Comparison of ENCODE assay signal across 9 cellular contexts in the genomic region with DNA sequence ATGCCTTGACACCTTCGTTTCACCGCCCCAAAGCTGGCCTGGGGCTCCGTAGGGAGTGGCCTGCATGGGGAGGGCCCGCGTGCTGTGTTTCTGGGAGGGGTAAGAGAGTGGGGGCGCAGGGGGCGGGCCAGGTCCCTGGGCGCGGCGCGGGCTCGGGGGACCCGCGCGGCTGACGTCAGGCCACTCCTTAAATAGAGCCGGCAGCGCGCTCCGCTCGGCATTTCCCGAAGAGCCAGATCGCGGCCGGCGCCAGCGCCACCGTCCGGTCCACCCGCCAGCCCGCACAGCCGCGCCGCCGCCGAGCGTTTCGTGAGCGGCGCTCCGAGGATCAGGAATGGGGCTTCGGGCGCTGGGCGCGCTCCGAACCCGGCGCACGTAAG. TPM values are rescaled to one million over a fixed set of nuclear protein-coding genes. Genes with fewer than 3 reads are reported as not detected.
DNase-seq lines count a peak whose midpoint lies in the region; ATAC-seq and TF ChIP-seq lines count a peak whose summit lies in the region.
"Had no signal": no experiment of that assay in that cellular context is flagged by ENCODE, and none has a peak within 500 bp of the region (broad histone marks: within the 10 kb centered on the region; RNA-seq: fewer than 3 reads in every experiment).

Gene HS3ST2 (plus strand): TSS at position 217 of the 380 bp plus-strand sequence. CDS start 449 bp downstream, outside the sequence.

- DNase-seq in AG04449 (ENCODE audit: low read depth, low spot score), result no peak
- peak; percentile 80 for DNase-seq in mesendoderm
- DNase-seq in amniotic stem cell (lab: John Stamatoyannopoulos, UW), result no peak
- DNase-seq in NOMO-1 treated with dmso at 0.1 percent for 144 hours (lab: John Stamatoyannopoulos, UW; ENCODE audit: unreplicated experiment), result no peak
- DNase-seq in activated CD4-positive, alpha-beta T cell treated with anti-CD3 and anti-CD28 coated beads, Interleukin-2, amount 50 U/mL, for 1 hour, result no peak
- DNase-seq: SHP77 had no signal

- H3K9ac ChIP-seq in mesendoderm (ENCODE audit: low read length), result peak within 1 kb of the TSS; percentile 53

- H3K4me3 ChIP-seq in AG04449 (ENCODE audit: low read depth, low read length), result peak within 1 kb of the TSS; percentile 12; the same call in 1 of the 2 replicates
- H3K4me3 ChIP-seq in ectodermal cell (ENCODE audit: insufficient read depth, low read depth, low read length), result peak within 1 kb of the TSS; percentile 29
- H3K4me3 ChIP-seq in mesendoderm (ENCODE audit: low read length), result no peak within 1 kb of the TSS

- no peaks in the 10 kb centered on the region for H3K36me3 ChIP-seq in ectodermal cell (ENCODE audit: control insufficient read depth, insufficient read depth, low read length)
- H3K36me3 ChIP-seq in mesendoderm (ENCODE audit: control insufficient read depth, insufficient read depth, low read length), result no peaks in the 10 kb centered on the region

- peak within 1 kb of the TSS; percentile 91 for H3K4me2 ChIP-seq in mesendoderm (ENCODE audit: low read length)

- no peak within 1 kb of the TSS for H2AK5ac ChIP-seq in mesendoderm (ENCODE audit: low read length)

- H4K5ac ChIP-seq in mesendoderm (ENCODE audit: low read length), result no peak within 1 kb of the TSS

- ATAC-seq in HG03342 (IDR thresholded peaks at IDR 0.05; ENCODE audit: unreplicated experiment), result no peak

- no peak within 1 kb of the TSS for H3K4ac ChIP-seq in mesendoderm (ENCODE audit: low read depth, low read length)

- H3K56ac ChIP-seq in mesendoderm (ENCODE audit: low read length), result peak within 1 kb of the TSS; percentile 75

- no peak within 1 kb of the TSS for H3K23ac ChIP-seq in mesendoderm (ENCODE audit: low read length)

- H3K27me3 ChIP-seq in ectodermal cell (ENCODE audit: control insufficient read depth, insufficient read depth, low read length, poor library complexity, severe bottlenecking) (peaks cover 63% of the 10 kb centered on the region), mesendoderm (ENCODE audit: insufficient read depth, low read length, poor library complexity) (no peaks in the 10 kb centered on the region)

- WGBS in ectodermal cell, 2 experiments, result 0 to 1% methylated on average over 49 of the region's 49 CpGs
- WGBS in mesendoderm (ENCODE audit: extremely low coverage, insufficient coverage, low lambda C conversion rate), result no CpG with 5 or more reads among the region's 49 CpGs

- H3K79me2 ChIP-seq in mesendoderm (ENCODE audit: control insufficient read depth, insufficient read depth, low read length), result no peaks in the 10 kb centered on the region

- no peak within 1 kb of the TSS for H3K18ac ChIP-seq in mesendoderm (ENCODE audit: low read length)

- POLR2A ChIA-PET in AG04449 (lab: Yijun Ruan, JAX), result no interaction called here

- H2BK15ac ChIP-seq in mesendoderm (replicated peaks; ENCODE audit: low read depth), result no peak within 1 kb of the TSS

- no peaks in the 10 kb centered on the region for H3K4me1 ChIP-seq in ectodermal cell (ENCODE audit: control insufficient read depth, insufficient read depth, low read length)
- H3K4me1 ChIP-seq in mesendoderm (ENCODE audit: control insufficient read depth, low read depth, low read length), result peaks cover 4% of the 10 kb centered on the region

- H4K8ac ChIP-seq in mesendoderm (ENCODE audit: low read depth, low read length), result no peak within 1 kb of the TSS

- TF ChIP-seq CTCF in AG04449 (IDR thresholded peaks at IDR 0.05; ENCODE audit: insufficient read depth, low read length, missing control alignments), result no peak
- TF ChIP-seq CTCF in LNCAP (IDR thresholded peaks at IDR 0.05), result peak; percentile 26

- no peak within 1 kb of the TSS for H2BK5ac ChIP-seq in mesendoderm (ENCODE audit: low read length)

- H3K27ac ChIP-seq in ectodermal cell (ENCODE audit: insufficient read depth, low read depth, low read length, poor library complexity, severe bottlenecking) (no peak within 1 kb of the TSS), mesendoderm (ENCODE audit: low read depth, low read length) (no peak within 1 kb of the TSS)

- no peak within 1 kb of the TSS for H2BK120ac ChIP-seq in mesendoderm (ENCODE audit: low read depth, low read length)

- H3K9me3 ChIP-seq in ectodermal cell (ENCODE audit: control insufficient read depth, low read length), result no peaks in the 10 kb centered on the region

- CTCF ChIA-PET in AG04449 (lab: Yijun Ruan, JAX), result interaction anchor here (1.3 kb wide), 1 partner anchor 131 kb away, joined by 3 read pairs; no protein-coding TSS in a partner anchor

- no peaks in the 10 kb centered on the region for H3K79me1 ChIP-seq in mesendoderm (ENCODE audit: low read length)

RNA-seq across cellular contexts. Expression of gene HS3ST2, which starts in this region (rescaled TPM):
- polyA plus RNA-seq in ectodermal cell (2013, experiment 1 of 4), result not detected
- polyA plus RNA-seq in ectodermal cell (2013, experiment 2 of 4), result not detected
- polyA plus RNA-seq in ectodermal cell (2013, experiment 3 of 4), result not detected
- 0.28 TPM for polyA plus RNA-seq in ectodermal cell (2013, experiment 4 of 4)
- polyA plus RNA-seq in mesendoderm (2013, experiment 1 of 2), result 3.0 TPM
- 3.5 TPM for polyA plus RNA-seq in mesendoderm (2013, experiment 2 of 2)
